ENCODE assay signal across 1 cellular context in genomic region chr1:8317647-8318360, GRCh38.
TF ChIP-seq lines count a peak whose summit lies in the region.

TSS of gene SLC45A1 (plus strand) at chr1:8318114. CDS start at chr1:8324330, 6,216 bp downstream.

TF ChIP-seq in H1, 55 proteins besides CTCF, POLR2A, EP300 and RAD21 (continued from another document):
- TF ChIP-seq MAX (IDR thresholded peaks at IDR 0.05) (peak; percentile 96), SIRT6 (IDR thresholded peaks at IDR 0.05; ENCODE audit: low read length) (no peak), PHF8 (conservative IDR thresholded peaks at IDR 0.05; ENCODE audit: low read depth, low read length) (0 out of 2 replicates have a peak, but pooled peaks have one; percentile 28), KDM4A (IDR thresholded peaks at IDR 0.05; ENCODE audit: low read depth, low read length, severe bottlenecking) (peak; percentile 74), RBBP5 (IDR thresholded peaks at IDR 0.05; ENCODE audit: borderline replicate concordance, low read depth, low read length) (no peak; the same call in 1 of the 2 replicates)
